Comparison of ENCODE assay signal across 23 cellular contexts in the genomic region with DNA sequence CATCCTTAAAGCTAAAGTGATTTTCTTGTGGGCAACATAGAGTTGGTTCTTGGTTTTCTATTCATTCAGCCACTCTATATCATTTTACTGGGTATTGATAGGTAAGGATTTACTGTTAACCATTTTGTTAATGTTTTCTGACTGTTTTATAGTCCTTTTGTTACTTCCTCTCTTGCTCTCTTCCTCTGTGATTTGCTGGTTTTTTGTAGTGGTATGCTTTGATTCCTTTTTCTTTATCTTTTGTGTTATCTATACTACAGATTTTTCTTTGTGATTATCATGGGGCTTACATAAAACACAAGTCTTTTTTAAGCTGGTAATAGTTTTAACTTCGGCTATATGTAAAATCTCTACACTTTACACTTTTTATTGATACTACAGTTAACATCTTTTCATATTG. TPM values are rescaled to one million over a fixed set of nuclear protein-coding genes. Genes with fewer than 3 reads are reported as not detected.
DNase-seq lines count a peak whose midpoint lies in the region; ATAC-seq and TF ChIP-seq lines count a peak whose summit lies in the region.
"Had no signal": no experiment of that assay in that cellular context is flagged by ENCODE, and none has a peak within 500 bp of the region (broad histone marks: within the 10 kb centered on the region; RNA-seq: fewer than 3 reads in every experiment).

No MANE protein-coding gene starts in this region.

- no peak for TF ChIP-seq CTCF in CD8-positive, alpha-beta T cell (IDR thresholded peaks at IDR 0.05)

- intact Hi-C loops in CD8-positive, alpha-beta T cell (cut with DNase I, micrococcal nuclease) = no loop called here

- H3K36me3 Mint-ChIP-seq in activated naive CD4-positive, alpha-beta T cell treated with anti-CD3 and anti-CD28 coated beads, Interleukin-2, amount 50 U/mL, for 24 hours = peaks cover 14% of the 10 kb centered on the region
- H3K36me3 Mint-ChIP-seq in CD8-positive, alpha-beta T cell = peaks cover 21% of the 10 kb centered on the region
- H3K36me3 Mint-ChIP-seq in naive thymus-derived CD8-positive, alpha-beta T cell = peaks cover 6 to 33% (median 26%) of the 10 kb centered on the region in 3 donors

- no peaks in the 10 kb centered on the region for H3K36me3 ChIP-seq in CD8-positive, alpha-beta T cell (ENCODE audit: insufficient read depth, low read length)
- H3K36me3 ChIP-seq: SJCRH30 had no signal

- peaks cover 4% of the 10 kb centered on the region for H3K9me3 Mint-ChIP-seq in activated naive CD4-positive, alpha-beta T cell treated with anti-CD3 and anti-CD28 coated beads, Interleukin-2, amount 50 U/mL, for 24 hours
- H3K9me3 Mint-ChIP-seq in CD8-positive, alpha-beta T cell = peaks cover 5% of the 10 kb centered on the region
- H3K9me3 Mint-ChIP-seq in naive thymus-derived CD8-positive, alpha-beta T cell = peaks cover 0 to 9% (median 4%) of the 10 kb centered on the region in 9 donors

- no peak overlapping the region for H3K27ac ChIP-seq in CD8-positive, alpha-beta T cell (ENCODE audit: low read depth, low read length)
- H3K27ac ChIP-seq: A549, KMS-11, PC-9, SJCRH30 had no signal

- peaks cover 67% of the 10 kb centered on the region for H3K4me1 Mint-ChIP-seq in activated naive CD4-positive, alpha-beta T cell treated with anti-CD3 and anti-CD28 coated beads, Interleukin-2, amount 50 U/mL, for 24 hours
- H3K4me1 Mint-ChIP-seq in CD8-positive, alpha-beta T cell (ENCODE audit: low read depth) = peaks cover 65% of the 10 kb centered on the region
- peaks cover 22 to 70% (median 62%) of the 10 kb centered on the region in 4 donors for H3K4me1 Mint-ChIP-seq in naive thymus-derived CD8-positive, alpha-beta T cell

- DNase-seq in activated naive CD4-positive, alpha-beta T cell (lab: John Stamatoyannopoulos, UW) = no peak
- DNase-seq in CD8-positive, alpha-beta T cell = no peak
- peak; percentile 20 for DNase-seq in central memory CD4-positive, alpha-beta T cell
- peak in 3 of 10 donors; percentile 13 to 47 (median 36) for DNase-seq in naive thymus-derived CD8-positive, alpha-beta T cell
- DNase-seq in erythroblast (lab: John Stamatoyannopoulos, UW) (no peak), NCI-H2171 treated with DMSO at 0.1 percent for 48 hours (lab: John Stamatoyannopoulos, UW) (no peak)
- DNase-seq in stimulated activated CD4-positive, alpha-beta T cell treated with anti-CD3 and anti-CD28 coated beads, Interleukin-15, amount 100 ng/mL, for 24 hours = no peak
- DNase-seq: AML-193, C1 segment of cervical spinal cord, IMR-90, NCI-H1048, NCI-H1417, NCI-H1694, NCI-H2029 treated with DMSO at 0.1 percent for 48 hours, NCI-H2227 treated with DMSO at 0.1 percent for 48 hours, NCI-H526 treated with DMSO at 0.1 percent for 48 hours, PC-9, SJCRH30 had no signal

- H3K4me3 Mint-ChIP-seq in activated naive CD4-positive, alpha-beta T cell treated with anti-CD3 and anti-CD28 coated beads, Interleukin-2, amount 50 U/mL, for 24 hours = no peak overlapping the region
- peak overlapping the region; percentile 9 for H3K4me3 Mint-ChIP-seq in CD8-positive, alpha-beta T cell
- peak overlapping the region in 9 of 10 donors; percentile 2 to 70 (median 29) for H3K4me3 Mint-ChIP-seq in naive thymus-derived CD8-positive, alpha-beta T cell

- POLR2A ChIA-PET in CD8-positive, alpha-beta T cell (lab: Charles Lee) = interaction anchor here (0.9 kb wide), 1 partner anchor 115 kb away, joined by 5 read pairs; the partner anchor contains the start of gene ATP6V0E1
- POLR2A ChIA-PET in naive thymus-derived CD8-positive, alpha-beta T cell (lab: Charles Lee) = interaction anchor here (0.6 to 1.4 kb wide), 6 partner anchors 16 to 116 kb away, joined by 3 to 4 read pairs (median 3); partner anchors contain the start of gene ATP6V0E1

- H3K27me3 ChIP-seq in CD8-positive, alpha-beta T cell (ENCODE audit: insufficient read depth, low read length) = no peaks in the 10 kb centered on the region
- H3K27me3 ChIP-seq: SJCRH30 had no signal

- H3K9me3 ChIP-seq in CD8-positive, alpha-beta T cell (ENCODE audit: low read length) = no peaks in the 10 kb centered on the region

- peak; percentile 11 for ATAC-seq in CD8-positive, alpha-beta T cell
- peak; percentile 72 to 73 for ATAC-seq in naive thymus-derived CD8-positive, alpha-beta T cell
- ATAC-seq: A549, HCT116, Right ventricle myocardium inferior had no signal

- no peak overlapping the region for H3K4me3 ChIP-seq in CD8-positive, alpha-beta T cell (ENCODE audit: low read depth, low read length)
- H3K4me3 ChIP-seq: A549, PC-9, SJCRH30 had no signal

- H3K27ac Mint-ChIP-seq in activated naive CD4-positive, alpha-beta T cell treated with anti-CD3 and anti-CD28 coated beads, Interleukin-2, amount 50 U/mL, for 24 hours = peak overlapping the region; percentile 1
- H3K27ac Mint-ChIP-seq in CD8-positive, alpha-beta T cell = peak overlapping the region; percentile 77
- H3K27ac Mint-ChIP-seq in naive thymus-derived CD8-positive, alpha-beta T cell = peak overlapping the region in 9 of 10 donors; percentile 0 to 70 (median 26)

- H3K4me1 ChIP-seq in CD8-positive, alpha-beta T cell (ENCODE audit: insufficient read depth, low read length) = peaks cover 22% of the 10 kb centered on the region

- no peak for TF ChIP-seq POLR2A in erythroblast (IDR thresholded peaks at IDR 0.05; ENCODE audit: low read length)

- CTCF ChIA-PET in CD8-positive, alpha-beta T cell (lab: Charles Lee) = no interaction called here

- no peaks in the 10 kb centered on the region for H3K27me3 Mint-ChIP-seq in activated naive CD4-positive, alpha-beta T cell treated with anti-CD3 and anti-CD28 coated beads, Interleukin-2, amount 50 U/mL, for 24 hours
- H3K27me3 Mint-ChIP-seq in CD8-positive, alpha-beta T cell (ENCODE audit: low read depth) = no peaks in the 10 kb centered on the region
- H3K27me3 Mint-ChIP-seq in naive thymus-derived CD8-positive, alpha-beta T cell = no peaks in the 10 kb centered on the region

RNA-seq across cellular contexts. Expression of gene CREBRF, which starts 43.3 kb away (rescaled TPM):
- 10 to 100 TPM; 91.1 to 92.9 TPM for total RNA-seq in CD8-positive, alpha-beta T cell
- 100 to 1,000 TPM in 1 of 2 experiments, 10 to 100 TPM in 1; 99.4 to 111 TPM for total RNA-seq in naive thymus-derived CD8-positive, alpha-beta T cell
- polyA plus RNA-seq in naive thymus-derived CD8-positive, alpha-beta T cell = 10 to 100 TPM; 52.6 to 61.6 (median 55.9) TPM

RNA-seq across cellular contexts. Expression of gene BNIP1, which starts 44.9 kb away (rescaled TPM):
- 10 to 100 TPM; 22.7 to 24.0 TPM for total RNA-seq in CD8-positive, alpha-beta T cell
- total RNA-seq in naive thymus-derived CD8-positive, alpha-beta T cell = 1 to 10 TPM; 6.9 to 8.3 TPM
- 10 to 100 TPM; 11.0 to 19.3 (median 15.5) TPM for polyA plus RNA-seq in naive thymus-derived CD8-positive, alpha-beta T cell

Comparison
In these comparisons a context has a peak if more than half of its experiments do, and no peak if none do; other contexts are left out.
1. H3K27ac Mint-ChIP-seq: peak in every context shown above with its lines; median percentile 77 in CD8-positive, alpha-beta T cell; 26 in naive thymus-derived CD8-positive, alpha-beta T cell; 1 in activated naive CD4-positive, alpha-beta T cell treated with anti-CD3 and anti-CD28 coated beads, Interleukin-2, amount 50 U/mL, for 24 hours.